In genomic region chr6:159390384-159390783, GRCh38 we compare ENCODE assay signal across 19 cellular contexts.
"Had no signal": no experiment of that assay in that cellular context is flagged by ENCODE, and none has a peak within 500 bp of the region (broad histone marks: within the 10 kb centered on the region; RNA-seq: fewer than 3 reads in every experiment).

No MANE protein-coding gene starts in this region.

- H3K9me3 ChIP-seq: ascending aorta, psoas muscle, sigmoid colon, SJCRH30, thyroid gland had no signal

- H3K4me3 Mint-ChIP-seq: activated CD4-positive, alpha-beta memory T cell treated with anti-CD3 and anti-CD28 coated beads, Interleukin-2, amount 10 ng/mL, durations not matched to agents 7 days and 5 days; activated naive CD8-positive, alpha-beta T cell treated with anti-CD3 and anti-CD28 coated beads, Interleukin-2, amount 10 ng/mL, durations not matched to agents 7 days and 5 days; central memory CD8-positive, alpha-beta T cell; immature natural killer cell; memory B cell; nephron progenitor cell; stimulated activated naive CD8-positive, alpha-beta T cell treated with anti-CD3 and anti-CD28 coated beads, Interleukin-15, Interleukin-2, amounts not matched to agents 100 ng/mL and 50 ng/mL, for 24 hours had no signal

- H3K27me3 ChIP-seq: ascending aorta, sigmoid colon, SJCRH30, thyroid gland had no signal

- ATAC-seq: left colon, psoas muscle had no signal

- H3K4me1 Mint-ChIP-seq: activated CD4-positive, alpha-beta memory T cell treated with anti-CD3 and anti-CD28 coated beads, Interleukin-2, amount 10 ng/mL, durations not matched to agents 7 days and 5 days; activated naive CD8-positive, alpha-beta T cell treated with anti-CD3 and anti-CD28 coated beads, Interleukin-2, amount 10 ng/mL, durations not matched to agents 7 days and 5 days; central memory CD8-positive, alpha-beta T cell; immature natural killer cell; memory B cell; nephron progenitor cell had no signal

- H3K4me3 ChIP-seq: ascending aorta, psoas muscle, sigmoid colon, SJCRH30, thyroid gland had no signal

- H3K9me3 Mint-ChIP-seq: activated CD4-positive, alpha-beta memory T cell treated with anti-CD3 and anti-CD28 coated beads, Interleukin-2, amount 10 ng/mL, durations not matched to agents 7 days and 5 days; activated naive CD8-positive, alpha-beta T cell treated with anti-CD3 and anti-CD28 coated beads, Interleukin-2, amount 10 ng/mL, durations not matched to agents 7 days and 5 days; central memory CD8-positive, alpha-beta T cell had no signal

- H3K27ac Mint-ChIP-seq: activated CD4-positive, alpha-beta memory T cell treated with anti-CD3 and anti-CD28 coated beads, Interleukin-2, amount 10 ng/mL, durations not matched to agents 7 days and 5 days; activated naive CD8-positive, alpha-beta T cell treated with anti-CD3 and anti-CD28 coated beads, Interleukin-2, amount 10 ng/mL, durations not matched to agents 7 days and 5 days; immature natural killer cell; memory B cell; nephron progenitor cell; stimulated activated naive CD8-positive, alpha-beta T cell treated with anti-CD3 and anti-CD28 coated beads, Interleukin-15, Interleukin-2, amounts not matched to agents 100 ng/mL and 50 ng/mL, for 24 hours had no signal

- DNase-seq: activated CD4-positive, alpha-beta memory T cell treated with anti-CD3 and anti-CD28 coated beads, Interleukin-2, amount 10 ng/mL, durations not matched to agents 7 days and 5 days; activated CD4-positive, alpha-beta T cell treated with anti-CD3 and anti-CD28 coated beads for 1 hour; activated naive CD8-positive, alpha-beta T cell treated with anti-CD3 and anti-CD28 coated beads, Interleukin-2, amount 10 ng/mL, durations not matched to agents 7 days and 5 days; cortex of kidney; effector memory CD4-positive, alpha-beta T cell; immature natural killer cell; nephron progenitor cell; sigmoid colon; SJCRH30; stimulated activated CD4-positive, alpha-beta T cell treated with anti-CD3 and anti-CD28 coated beads, Interleukin-4, amount 100 ng/mL, for 1 hour; stimulated activated CD8-positive, alpha-beta memory T cell treated with anti-CD3 and anti-CD28 coated beads, Interleukin-4, amount 100 ng/mL, for 48 hours; T-helper 9 cell had no signal

- H3K36me3 ChIP-seq: ascending aorta, sigmoid colon, SJCRH30, thyroid gland had no signal

- H3K27ac ChIP-seq: ascending aorta, psoas muscle, SJCRH30 had no signal

- H3K36me3 Mint-ChIP-seq: activated naive CD8-positive, alpha-beta T cell treated with anti-CD3 and anti-CD28 coated beads, Interleukin-2, amount 10 ng/mL, durations not matched to agents 7 days and 5 days; immature natural killer cell; memory B cell had no signal

- H3K4me1 ChIP-seq: psoas muscle, SJCRH30 had no signal
